ENCODE assay signal across 8 cellular contexts in genomic region chr18:50281295-50281971, GRCh38. TPM values are rescaled to one million over a fixed set of nuclear protein-coding genes. Genes with fewer than 3 reads are reported as not detected.
A peak's percentile ranks its signal among the peaks of the same experiment; 100 is the strongest.
DNase-seq lines count a peak whose midpoint lies in the region; ATAC-seq, FAIRE-seq and TF ChIP-seq lines count a peak whose summit lies in the region.

Gene MBD1 (minus strand): TSS chr18:50281523. CDS start chr18:50279992, 1,531 bp downstream.

- CTCF ChIA-PET in Caco-2 (lab: Charles Lee), result interaction anchor here (1.9 kb wide), 1 partner anchor 76 kb away, joined by 11 read pairs; no protein-coding TSS in a partner anchor

- H3K9me3 Mint-ChIP-seq in Caco-2 (ENCODE audit: unreplicated experiment) (no peaks in the 10 kb centered on the region), memory B cell (peaks cover 2% of the 10 kb centered on the region)
- H3K9me3 Mint-ChIP-seq in effector memory CD8-positive, alpha-beta T cell, result no peaks in the 10 kb centered on the region

- intact Hi-C loops in Caco-2 (cut with micrococcal nuclease; ENCODE audit: unreplicated experiment), result no loop called here

- ATAC-seq in GM21367 (IDR thresholded peaks at IDR 0.05; ENCODE audit: unreplicated experiment) (peak; percentile 82), memory B cell (ENCODE audit: low read depth) (peak; percentile 89)
- ATAC-seq in effector memory CD8-positive, alpha-beta T cell (replicated peaks), result peak; percentile 90

- H3K4me3 ChIP-seq in Caco-2 (ENCODE audit: low read depth, low read length), result peak within 1 kb of the TSS; percentile 56

- FAIRE-seq in HTR-8/SVneo (lab: Jason Lieb, UNC), result peak; percentile 92

- no peaks in the 10 kb centered on the region; the same call in none of the 2 replicates for H3K36me3 ChIP-seq in Caco-2 (ENCODE audit: control insufficient read depth, insufficient read depth, low read length)

- POLR2A ChIA-PET in Caco-2 (lab: Charles Lee), result interaction anchor here (0.6 kb wide), 1 partner anchor 383 kb away, joined by 4 read pairs; no protein-coding TSS in a partner anchor

- H3K4me1 Mint-ChIP-seq in Caco-2 (ENCODE audit: low read depth, unreplicated experiment), result peaks cover 12% of the 10 kb centered on the region
- H3K4me1 Mint-ChIP-seq in effector memory CD8-positive, alpha-beta T cell (ENCODE audit: low read depth in 2 of 2), result peaks cover 43 to 44% of the 10 kb centered on the region in 2 donors
- H3K4me1 Mint-ChIP-seq in memory B cell, result peaks cover 35% of the 10 kb centered on the region

- peak within 1 kb of the TSS; percentile 86 for H3K4me3 Mint-ChIP-seq in Caco-2 (ENCODE audit: unreplicated experiment)
- H3K4me3 Mint-ChIP-seq in effector memory CD8-positive, alpha-beta T cell, result peak within 1 kb of the TSS; percentile 92 to 98
- peak within 1 kb of the TSS; percentile 99 for H3K4me3 Mint-ChIP-seq in memory B cell

- H3K27ac Mint-ChIP-seq in Caco-2 (ENCODE audit: unreplicated experiment), result peak within 1 kb of the TSS; percentile 94
- peak within 1 kb of the TSS; percentile 96 to 97 for H3K27ac Mint-ChIP-seq in effector memory CD8-positive, alpha-beta T cell
- H3K27ac Mint-ChIP-seq in memory B cell, result peak within 1 kb of the TSS; percentile 96

- H3K4me1 ChIP-seq in Caco-2, result no peaks in the 10 kb centered on the region

- no peaks in the 10 kb centered on the region for H3K27me3 ChIP-seq in Caco-2 (replicated peaks; ENCODE audit: control insufficient read depth, insufficient read depth, low read length)

- H3K27me3 Mint-ChIP-seq in Caco-2 (ENCODE audit: insufficient read depth, unreplicated experiment) (no peaks in the 10 kb centered on the region), memory B cell (no peaks in the 10 kb centered on the region)
- no peaks in the 10 kb centered on the region for H3K27me3 Mint-ChIP-seq in effector memory CD8-positive, alpha-beta T cell

- no peaks in the 10 kb centered on the region for H3K9me3 ChIP-seq in Caco-2

- no TSS peak for BruUV-seq in Caco-2 (replicated peaks; lab: Mats Ljungman, UMichigan)

- H3K36me3 Mint-ChIP-seq in Caco-2 (ENCODE audit: insufficient read depth, unreplicated experiment), result peaks cover 15% of the 10 kb centered on the region
- peaks cover 52% of the 10 kb centered on the region for H3K36me3 Mint-ChIP-seq in effector memory CD8-positive, alpha-beta T cell (ENCODE audit: insufficient read depth)
- H3K36me3 Mint-ChIP-seq in memory B cell, result peaks cover 46% of the 10 kb centered on the region

- no peak for TF ChIP-seq CTCF in Caco-2 (IDR thresholded peaks at IDR 0.05; ENCODE audit: insufficient read depth in 1 of 2, low read depth in 1 of 2, low read length in 1 of 2, severe bottlenecking in 1 of 2, unreplicated experiment in 1 of 2)

- DNase-seq in Caco-2 (peak; percentile 88 to 91), HTR-8/SVneo (ENCODE audit: insufficient read length, low spot score) (peak; percentile 88), NOMO-1 treated with dmso at 0.1 percent for 144 hours (lab: John Stamatoyannopoulos, UW; ENCODE audit: unreplicated experiment) (peak; percentile 93), memory B cell (ENCODE audit: low spot score in 2 of 2) (peak; percentile 94)
- DNase-seq in activated CD8-positive, alpha-beta memory T cell treated with anti-CD3 and anti-CD28 coated beads for 48 hours (ENCODE audit: low read depth in 2 of 3, low spot score in 2 of 3), result peak; percentile 80 to 92 (median 84)
- peak; percentile 94 for DNase-seq in effector memory CD8-positive, alpha-beta T cell
- DNase-seq in stimulated activated CD8-positive, alpha-beta memory T cell treated with anti-CD3 and anti-CD28 coated beads, Interleukin-12 subunit alpha, Interleukin-12 subunit beta, amount 100 ng/mL, for 24 hours (ENCODE audit: extremely low read depth), result peak; percentile 87

RNA-seq across cellular contexts. Expression of gene MBD1, which starts in this region (rescaled TPM):
- total RNA-seq in Caco-2 (2022), result 31.1 and 34.7 TPM in 2 replicates

Comparison
In these comparisons a context has a peak if more than half of its experiments do, and no peak if none do; other contexts are left out.
1. Peak in every context shown above with its lines: DNase-seq, ATAC-seq and H3K4me3 ChIP-seq.